12 cellular contexts compared by ENCODE assay signal in genomic region chr10:90641731-90642130, GRCh38.
"Had no signal": no experiment of that assay in that cellular context is flagged by ENCODE, and none has a peak within 500 bp of the region (broad histone marks: within the 10 kb centered on the region; RNA-seq: fewer than 3 reads in every experiment).

No MANE protein-coding gene starts in this region.

- H3K27me3 Mint-ChIP-seq: activated CD4-positive, alpha-beta memory T cell treated with anti-CD3 and anti-CD28 coated beads for 36 hours; activated naive CD8-positive, alpha-beta T cell treated with anti-CD3 and anti-CD28 coated beads, Interleukin-2, amount 10 ng/mL, durations not matched to agents 7 days and 5 days; dendritic cell treated with granulocyte-macrophage colony-stimulating factor and Interleukin-4, amounts not matched to agents 40 ng/mL and 50 ng/mL, for 4 days; T-cell had no signal

- H3K27ac ChIP-seq: tibial nerve had no signal

- H3K9me3 ChIP-seq: tibial nerve had no signal

- H3K4me3 ChIP-seq: tibial nerve had no signal

- H3K9me3 Mint-ChIP-seq: activated CD4-positive, alpha-beta memory T cell treated with anti-CD3 and anti-CD28 coated beads for 36 hours; activated naive CD8-positive, alpha-beta T cell treated with anti-CD3 and anti-CD28 coated beads, Interleukin-2, amount 10 ng/mL, durations not matched to agents 7 days and 5 days; nephron had no signal

- ATAC-seq: left colon, T-cell had no signal

- H3K4me1 Mint-ChIP-seq: activated naive CD8-positive, alpha-beta T cell treated with anti-CD3 and anti-CD28 coated beads, Interleukin-2, amount 10 ng/mL, durations not matched to agents 7 days and 5 days; immature natural killer cell; nephron; T-cell had no signal

- DNase-seq: activated CD4-positive, alpha-beta memory T cell treated with anti-CD3 and anti-CD28 coated beads for 36 hours; activated gamma-delta T cell; activated naive CD8-positive, alpha-beta T cell treated with anti-CD3 and anti-CD28 coated beads, Interleukin-2, amount 10 ng/mL, durations not matched to agents 7 days and 5 days; activated T-cell treated with anti-CD3 and anti-CD28 coated beads, Interleukin-2, amount 50 U/mL, for 48 hours; immature natural killer cell; left colon; occipital lobe; T-cell; T1000 had no signal

- H3K27me3 ChIP-seq: tibial nerve had no signal

- H3K4me1 ChIP-seq: tibial nerve had no signal

- H3K4me3 Mint-ChIP-seq: activated CD4-positive, alpha-beta memory T cell treated with anti-CD3 and anti-CD28 coated beads for 36 hours; activated naive CD8-positive, alpha-beta T cell treated with anti-CD3 and anti-CD28 coated beads, Interleukin-2, amount 10 ng/mL, durations not matched to agents 7 days and 5 days; dendritic cell treated with granulocyte-macrophage colony-stimulating factor and Interleukin-4, amounts not matched to agents 40 ng/mL and 50 ng/mL, for 4 days; immature natural killer cell; nephron; T-cell had no signal

- H3K36me3 ChIP-seq: tibial nerve had no signal

- H3K27ac Mint-ChIP-seq: activated CD4-positive, alpha-beta memory T cell treated with anti-CD3 and anti-CD28 coated beads for 36 hours; activated naive CD8-positive, alpha-beta T cell treated with anti-CD3 and anti-CD28 coated beads, Interleukin-2, amount 10 ng/mL, durations not matched to agents 7 days and 5 days; dendritic cell treated with granulocyte-macrophage colony-stimulating factor and Interleukin-4, amounts not matched to agents 40 ng/mL and 50 ng/mL, for 4 days; immature natural killer cell; nephron; T-cell had no signal

- H3K36me3 Mint-ChIP-seq: activated CD4-positive, alpha-beta memory T cell treated with anti-CD3 and anti-CD28 coated beads for 36 hours; activated naive CD8-positive, alpha-beta T cell treated with anti-CD3 and anti-CD28 coated beads, Interleukin-2, amount 10 ng/mL, durations not matched to agents 7 days and 5 days; immature natural killer cell; T-cell had no signal
